ENCODE assay signal across 5 cellular contexts in genomic region chr1:148514310-148514709, GRCh38. TPM values are rescaled to one million over a fixed set of nuclear protein-coding genes. Genes with fewer than 3 reads are reported as not detected.
"Had no signal": no experiment of that assay in that cellular context is flagged by ENCODE, and none has a peak within 500 bp of the region (broad histone marks: within the 10 kb centered on the region; RNA-seq: fewer than 3 reads in every experiment).

No MANE protein-coding gene starts in this region.

RNA-seq across cellular contexts. Expression of gene PPIAL4G, which starts 31.2 kb away (rescaled TPM):
- total RNA-seq: GM23338, H1, H9, HT-29, IMR-90 had no signal
- polyA plus RNA-seq: GM23338, H1, IMR-90 had no signal
